Comparison of ENCODE assay signal across 11 cellular contexts in genomic region chr14:91127411-91127810, GRCh38. TPM values are rescaled to one million over a fixed set of nuclear protein-coding genes. Genes with fewer than 3 reads are reported as not detected.
DNase-seq lines count a peak whose midpoint lies in the region; ATAC-seq and TF ChIP-seq lines count a peak whose summit lies in the region.
"Had no signal": no experiment of that assay in that cellular context is flagged by ENCODE, and none has a peak within 500 bp of the region (broad histone marks: within the 10 kb centered on the region; RNA-seq: fewer than 3 reads in every experiment).

No MANE protein-coding gene starts in this region.

- CTCF ChIA-PET in CD8-positive, alpha-beta memory T cell (lab: Charles Lee), result no interaction called here

- no peak overlapping the region for H3K4ac ChIP-seq in trophoblast cell (ENCODE audit: low read depth, low read length)

- no peak overlapping the region for H3K4me3 ChIP-seq in CD8-positive, alpha-beta memory T cell (ENCODE audit: low read length)
- no peak overlapping the region for H3K4me3 ChIP-seq in trophoblast cell (ENCODE audit: low read depth, low read length)

- no peak overlapping the region for H3K4me2 ChIP-seq in trophoblast cell (ENCODE audit: low read length)

- no peak overlapping the region for H3K14ac ChIP-seq in trophoblast cell (ENCODE audit: low read length)

- ATAC-seq in foreskin keratinocyte (peak; percentile 80), HG02763 (IDR thresholded peaks at IDR 0.05; ENCODE audit: unreplicated experiment) (no peak), HG03521 (IDR thresholded peaks at IDR 0.05; ENCODE audit: unreplicated experiment) (no peak)
- no peak for ATAC-seq in naive thymus-derived CD8-positive, alpha-beta T cell

- H3K27me3 ChIP-seq in CD8-positive, alpha-beta memory T cell (ENCODE audit: insufficient read depth, low read length, poor library complexity, severe bottlenecking), result no peaks in the 10 kb centered on the region
- H3K27me3 ChIP-seq in foreskin keratinocyte, result no peaks in the 10 kb centered on the region
- H3K27me3 ChIP-seq in trophoblast cell (ENCODE audit: insufficient read depth, low read length), result no peaks in the 10 kb centered on the region

- H3K27ac Mint-ChIP-seq in CD8-positive, alpha-beta memory T cell, result peak overlapping the region in 5 of 8 donors; percentile 12 to 77 (median 47)
- peak overlapping the region in 2 of 10 donors; percentile 14 to 47 for H3K27ac Mint-ChIP-seq in naive thymus-derived CD8-positive, alpha-beta T cell

- no peak for TF ChIP-seq CTCF in foreskin keratinocyte (conservative IDR thresholded peaks at IDR 0.05)

- peaks cover 27 to 64% (median 36%) of the 10 kb centered on the region in 3 donors for H3K4me1 Mint-ChIP-seq in CD8-positive, alpha-beta memory T cell
- peaks cover 8 to 41% (median 26%) of the 10 kb centered on the region in 4 donors for H3K4me1 Mint-ChIP-seq in naive thymus-derived CD8-positive, alpha-beta T cell

- no peak overlapping the region for H2BK120ac ChIP-seq in trophoblast cell (ENCODE audit: insufficient read depth, low read length, poor library complexity)

- no peaks in the 10 kb centered on the region for H3K79me2 ChIP-seq in trophoblast cell (ENCODE audit: control insufficient read depth, insufficient read depth, low read length, poor library complexity)

- no peak overlapping the region for H3K18ac ChIP-seq in trophoblast cell (ENCODE audit: low read length)

- no peak for DNase-seq in CD8-positive, alpha-beta memory T cell
- DNase-seq in NCI-H748 (lab: John Stamatoyannopoulos, UW; ENCODE audit: unreplicated experiment), result peak; percentile 86
- peak; percentile 87 to 95 for DNase-seq in foreskin keratinocyte
- peak; percentile 100 for DNase-seq in trophoblast cell
- no peak for DNase-seq in GM03348 (ENCODE audit: low spot score)
- no peak for DNase-seq in naive thymus-derived CD8-positive, alpha-beta T cell
- DNase-seq: activated CD8-positive, alpha-beta memory T cell treated with anti-CD3 and anti-CD28 coated beads, Interleukin-2, amount 50 U/mL, for 48 hours; NCI-H1694 treated with DMSO at 0.1 percent for 48 hours; occipital lobe had no signal

- POLR2A ChIA-PET in CD8-positive, alpha-beta memory T cell (lab: Charles Lee), result no interaction called here
- POLR2A ChIA-PET in naive thymus-derived CD8-positive, alpha-beta T cell (lab: Charles Lee), result interaction anchor here (1.0 to 1.2 kb wide), 2 partner anchors 13 to 67 kb away, joined by 3 read pairs; partner anchors contain the start of gene RPS6KA5

- H3K27ac ChIP-seq in CD8-positive, alpha-beta memory T cell (ENCODE audit: low read depth, low read length), result no peak overlapping the region
- no peak overlapping the region for H3K27ac ChIP-seq in foreskin keratinocyte
- H3K27ac ChIP-seq in trophoblast cell (ENCODE audit: low read depth, low read length), result peak overlapping the region; percentile 80

- peaks cover 14% of the 10 kb centered on the region for H3K79me1 ChIP-seq in trophoblast cell (ENCODE audit: low read length)

- H3K27me3 Mint-ChIP-seq in CD8-positive, alpha-beta memory T cell, result no peaks in the 10 kb centered on the region
- H3K27me3 Mint-ChIP-seq in naive thymus-derived CD8-positive, alpha-beta T cell, result no peaks in the 10 kb centered on the region

- no peak overlapping the region for H2BK12ac ChIP-seq in trophoblast cell (ENCODE audit: low read length)

- H2BK5ac ChIP-seq in trophoblast cell (ENCODE audit: low read depth, low read length, poor library complexity), result no peak overlapping the region

- H3K23ac ChIP-seq in trophoblast cell (ENCODE audit: low read length), result no peak overlapping the region

- no peak overlapping the region for H4K91ac ChIP-seq in trophoblast cell (ENCODE audit: low read depth, low read length)

- H4K8ac ChIP-seq in trophoblast cell (ENCODE audit: low read depth, low read length), result no peak overlapping the region

- no CpG with 5 or more reads among the region's 8 CpGs for WGBS in trophoblast cell (ENCODE audit: extremely low coverage, insufficient coverage, insufficient read length)

- H4K12ac ChIP-seq in trophoblast cell (ENCODE audit: low read depth, low read length), result no peak overlapping the region

- no peak overlapping the region for H2AK5ac ChIP-seq in trophoblast cell (ENCODE audit: low read length)

- no peaks in the 10 kb centered on the region for H3K36me3 ChIP-seq in CD8-positive, alpha-beta memory T cell (ENCODE audit: insufficient read depth, low read length)
- H3K36me3 ChIP-seq in trophoblast cell (ENCODE audit: control insufficient read depth in 1 of 2, insufficient read depth in 2 of 2, low read length in 2 of 2), result no peaks in the 10 kb centered on the region

- H2AFZ ChIP-seq in trophoblast cell (ENCODE audit: insufficient read depth, low read length, poor library complexity), result no peak overlapping the region

- H3K9ac ChIP-seq in trophoblast cell (ENCODE audit: low read length), result no peak overlapping the region

- H3K9me3 Mint-ChIP-seq in CD8-positive, alpha-beta memory T cell, result no peaks in the 10 kb centered on the region
- H3K9me3 Mint-ChIP-seq in naive thymus-derived CD8-positive, alpha-beta T cell, result peaks cover 0 to 3% (median 0%) of the 10 kb centered on the region in 9 donors

- no peaks in the 10 kb centered on the region for H3K9me3 ChIP-seq in CD8-positive, alpha-beta memory T cell (ENCODE audit: low read length)
- peaks cover 4% of the 10 kb centered on the region for H3K9me3 ChIP-seq in trophoblast cell (ENCODE audit: insufficient read depth, low read depth, low read length)

- peaks cover 11 to 70% (median 12%) of the 10 kb centered on the region in 3 donors for H3K36me3 Mint-ChIP-seq in CD8-positive, alpha-beta memory T cell
- peaks cover 0 to 68% (median 33%) of the 10 kb centered on the region in 3 donors for H3K36me3 Mint-ChIP-seq in naive thymus-derived CD8-positive, alpha-beta T cell

- H3K4me3 Mint-ChIP-seq in CD8-positive, alpha-beta memory T cell, result no peak overlapping the region
- H3K4me3 Mint-ChIP-seq in naive thymus-derived CD8-positive, alpha-beta T cell, result no peak overlapping the region

- H3K4me1 ChIP-seq in CD8-positive, alpha-beta memory T cell (ENCODE audit: insufficient read depth, low read length), result peaks cover 7% of the 10 kb centered on the region
- H3K4me1 ChIP-seq in foreskin keratinocyte (peaks cover 14% of the 10 kb centered on the region), trophoblast cell (ENCODE audit: control insufficient read depth in 1 of 2, insufficient read depth in 2 of 2, low read length in 2 of 2) (peaks cover 3 to 8% of the 10 kb centered on the region in 2 experiments)

RNA-seq across cellular contexts. Expression of gene DGLUCY, which starts 13.5 kb away (rescaled TPM):
- 10 to 100 TPM; 45.3 to 48.7 TPM for total RNA-seq in CD8-positive, alpha-beta memory T cell
- 55.5 TPM for polyA plus RNA-seq in CD8-positive, alpha-beta memory T cell
- 29.8 and 33.2 TPM in 2 replicates for total RNA-seq in foreskin keratinocyte
- 18.2 and 18.8 TPM in 2 replicates for polyA plus RNA-seq in foreskin keratinocyte
- 8.8 and 10.1 TPM in 2 replicates for polyA plus RNA-seq in trophoblast cell (2013)
- total RNA-seq in naive thymus-derived CD8-positive, alpha-beta T cell, result 10 to 100 TPM; 83.5 to 83.9 TPM
- polyA plus RNA-seq in naive thymus-derived CD8-positive, alpha-beta T cell, result 10 to 100 TPM; 24.9 to 38.5 (median 28.5) TPM

Comparison
In these comparisons a context has a peak if more than half of its experiments do, and no peak if none do; other contexts are left out.
1. DNase-seq: peak in NCI-H748 (single experiment), foreskin keratinocyte (2 of 2) and trophoblast cell (2 of 2); none in CD8-positive, alpha-beta memory T cell (0 of 5), GM03348 (single experiment) and naive thymus-derived CD8-positive, alpha-beta T cell (0 of 10).